In genomic region chr2:40783704-40784103, GRCh38 we compare ENCODE assay signal across 18 cellular contexts.
DNase-seq lines count a peak whose midpoint lies in the region; ATAC-seq and TF ChIP-seq lines count a peak whose summit lies in the region.
"Had no signal": no experiment of that assay in that cellular context is flagged by ENCODE, and none has a peak within 500 bp of the region (broad histone marks: within the 10 kb centered on the region; RNA-seq: fewer than 3 reads in every experiment).

No MANE protein-coding gene starts in this region.

- no peaks in the 10 kb centered on the region for H3K36me3 Mint-ChIP-seq in osteocyte (ENCODE audit: unreplicated experiment)
- H3K36me3 Mint-ChIP-seq: CD4-positive, CD25-positive, alpha-beta regulatory T cell; CD8-positive, alpha-beta T cell had no signal

- H3K4me3 Mint-ChIP-seq in osteocyte (ENCODE audit: unreplicated experiment), result no peak overlapping the region
- H3K4me3 Mint-ChIP-seq: B cell; CD4-positive, CD25-positive, alpha-beta regulatory T cell; CD8-positive, alpha-beta T cell; HFFc6 had no signal

- ATAC-seq in GM18867 (IDR thresholded peaks at IDR 0.05; ENCODE audit: unreplicated experiment), result no peak
- ATAC-seq: CD8-positive, alpha-beta T cell had no signal

- H3K27me3 Mint-ChIP-seq in osteocyte (ENCODE audit: unreplicated experiment), result peaks cover 19% of the 10 kb centered on the region
- H3K27me3 Mint-ChIP-seq: B cell; CD4-positive, CD25-positive, alpha-beta regulatory T cell had no signal

- no peak overlapping the region for H3K4me3 ChIP-seq in fibroblast of villous mesenchyme (ENCODE audit: low read depth, low read length)
- H3K4me3 ChIP-seq: BLaER1, HAP-1 had no signal

- no peak overlapping the region for H3K27ac Mint-ChIP-seq in osteocyte (ENCODE audit: unreplicated experiment)
- H3K27ac Mint-ChIP-seq: B cell; CD4-positive, CD25-positive, alpha-beta regulatory T cell; CD8-positive, alpha-beta T cell; HFFc6 had no signal

- no peaks in the 10 kb centered on the region for H3K9me3 Mint-ChIP-seq in osteocyte (ENCODE audit: unreplicated experiment)
- H3K9me3 Mint-ChIP-seq: CD8-positive, alpha-beta T cell; HFFc6 had no signal

- DNase-seq in EL (peak; percentile 3), fibroblast of villous mesenchyme (ENCODE audit: low read depth) (peak; percentile 10), renal cortical epithelial cell (ENCODE audit: low read depth) (peak; percentile 73), NCI-H345 (lab: John Stamatoyannopoulos, UW) (no peak), osteocyte (ENCODE audit: extremely low spot score, unreplicated experiment) (no peak), OCI-M1 (lab: John Stamatoyannopoulos, UW) (no peak)
- DNase-seq: Caco-2; CD4-positive, CD25-positive, alpha-beta regulatory T cell; CD8-positive, alpha-beta T cell; DMS153; DND-41; GF-D8; GOT3; HFFc6 had no signal

- H3K4me1 Mint-ChIP-seq in osteocyte (ENCODE audit: unreplicated experiment), result no peaks in the 10 kb centered on the region
- H3K4me1 Mint-ChIP-seq: B cell; CD4-positive, CD25-positive, alpha-beta regulatory T cell had no signal

- TF ChIP-seq CTCF in fibroblast of villous mesenchyme (IDR thresholded peaks at IDR 0.05; ENCODE audit: insufficient read depth, low read depth, low read length), result no peak
- TF ChIP-seq CTCF in osteocyte (IDR thresholded peaks at IDR 0.05), result no peak

Comparison
In these comparisons a context has a peak if more than half of its experiments do, and no peak if none do; other contexts are left out.
1. DNase-seq: peak in EL (single experiment), fibroblast of villous mesenchyme (single experiment) and renal cortical epithelial cell (single experiment); none in NCI-H345 (single experiment), osteocyte (single experiment) and OCI-M1 (single experiment).